12 cellular contexts compared by ENCODE assay signal in genomic region chr17:20997711-20998570, GRCh38. TPM values are rescaled to one million over a fixed set of nuclear protein-coding genes. Genes with fewer than 3 reads are reported as not detected.
DNase-seq lines count a peak whose midpoint lies in the region.
"Had no signal": no experiment of that assay in that cellular context is flagged by ENCODE, and none has a peak within 500 bp of the region (broad histone marks: within the 10 kb centered on the region; RNA-seq: fewer than 3 reads in every experiment).

No MANE protein-coding gene starts in this region.

- peak; percentile 46 for DNase-seq in DMS 273 (lab: John Stamatoyannopoulos, UW; ENCODE audit: unreplicated experiment)
- no peak for DNase-seq in DMS 273 treated with DMSO at 0.1 percent for 48 hours (lab: John Stamatoyannopoulos, UW)
- DNase-seq in M059J (ENCODE audit: low read depth), result peak; percentile 36
- peak; percentile 30 for DNase-seq in pons (ENCODE audit: low spot score)
- no peak for DNase-seq in DMS79 (lab: John Stamatoyannopoulos, UW)
- DNase-seq in inferior parietal cortex (ENCODE audit: extremely low spot score), result no peak
- DNase-seq in activated CD4-positive, alpha-beta T cell treated with anti-CD3 and anti-CD28 coated beads, Interleukin-2, amount 50 U/mL, for 48 hours, result no peak
- DNase-seq: 8988T, gastrocnemius medialis, KG1, NCI-H446 treated with DMSO at 0.1 percent for 48 hours had no signal

- H3K9me3 ChIP-seq in ectodermal cell (ENCODE audit: control insufficient read depth, low read length), result peaks cover 2% of the 10 kb centered on the region
- H3K9me3 ChIP-seq: gastrocnemius medialis had no signal

- no peak overlapping the region for H3K4me3 ChIP-seq in ectodermal cell (ENCODE audit: insufficient read depth, low read depth, low read length)
- H3K4me3 ChIP-seq: gastrocnemius medialis had no signal

- 89% methylated on average over 22 of the region's 22 CpGs for WGBS in ectodermal cell, 2 experiments

- no peaks in the 10 kb centered on the region for H3K27me3 ChIP-seq in ectodermal cell (ENCODE audit: control insufficient read depth, insufficient read depth, low read length, poor library complexity, severe bottlenecking)
- H3K27me3 ChIP-seq: gastrocnemius medialis had no signal

- peak overlapping the region; percentile 44 for H3K27ac ChIP-seq in ectodermal cell (ENCODE audit: insufficient read depth, low read depth, low read length, poor library complexity, severe bottlenecking)

- peaks cover 8% of the 10 kb centered on the region for H3K4me1 ChIP-seq in ectodermal cell (ENCODE audit: control insufficient read depth, insufficient read depth, low read length)

- peaks cover 8% of the 10 kb centered on the region for H3K36me3 ChIP-seq in ectodermal cell (ENCODE audit: control insufficient read depth, insufficient read depth, low read length)

RNA-seq across cellular contexts. Expression of gene USP22, which starts 44.9 kb away (rescaled TPM):
- total RNA-seq in M059J (2014; rRNA removed; shearing (Covaris generic)), result 144 and 170 TPM in 2 replicates
- 325 TPM for polyA plus RNA-seq in ectodermal cell (2013, experiment 1 of 4)
- 355 TPM for polyA plus RNA-seq in ectodermal cell (2013, experiment 2 of 4)
- polyA plus RNA-seq in ectodermal cell (2013, experiment 3 of 4), result 215 TPM
- polyA plus RNA-seq in ectodermal cell (2013, experiment 4 of 4), result 239 TPM

Comparison
In these comparisons a context has a peak if more than half of its experiments do, and no peak if none do; other contexts are left out.
1. DNase-seq: peak in DMS 273 (single experiment), M059J (single experiment) and pons (single experiment); none in DMS 273 treated with DMSO at 0.1 percent for 48 hours (single experiment), DMS79 (single experiment), inferior parietal cortex (single experiment) and activated CD4-positive, alpha-beta T cell treated with anti-CD3 and anti-CD28 coated beads, Interleukin-2, amount 50 U/mL, for 48 hours (0 of 2).